ENCODE assay signal across 18 cellular contexts in the genomic region with DNA sequence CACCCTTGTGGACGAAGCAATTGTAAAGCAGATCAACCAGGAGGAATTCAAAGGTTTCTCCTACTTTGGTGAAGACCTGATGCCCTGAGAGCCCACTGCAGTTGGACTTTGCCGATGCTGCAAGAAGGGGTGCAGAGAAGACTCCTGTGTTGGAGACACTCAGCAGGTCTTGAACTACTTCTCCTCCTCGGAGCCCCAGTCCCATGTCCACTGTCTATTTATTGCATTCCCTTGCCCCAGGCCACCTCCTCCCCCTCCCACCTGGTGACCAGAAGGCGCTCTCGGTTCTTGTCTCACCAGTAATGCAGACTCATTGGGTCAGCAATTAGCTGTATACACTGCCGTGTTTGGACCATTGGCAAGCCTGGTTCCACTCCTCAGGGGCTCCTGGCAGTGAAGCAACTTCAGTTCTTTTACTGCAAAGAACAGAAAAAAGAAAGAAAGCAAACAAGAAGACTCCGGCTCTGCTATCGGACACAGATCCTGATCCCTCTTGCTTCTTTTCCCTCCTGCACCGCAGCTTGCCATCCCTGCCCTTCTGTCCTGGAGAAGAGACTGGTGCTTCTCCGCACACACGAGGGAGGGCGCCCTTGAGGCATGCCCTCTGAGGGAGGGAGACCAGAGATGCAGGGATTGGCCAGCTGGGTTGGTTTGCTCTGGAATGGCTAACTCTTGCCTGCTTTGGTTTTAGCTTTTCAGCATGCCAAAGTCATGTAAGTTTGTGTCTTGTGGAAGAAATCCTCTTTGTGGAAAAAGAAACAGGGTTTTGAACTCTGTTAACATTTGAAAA.
DNase-seq lines count a peak whose midpoint lies in the region; ATAC-seq, FAIRE-seq and TF ChIP-seq lines count a peak whose summit lies in the region.
"Had no signal": no experiment of that assay in that cellular context is flagged by ENCODE, and none has a peak within 500 bp of the region (broad histone marks: within the 10 kb centered on the region; RNA-seq: fewer than 3 reads in every experiment).

No MANE protein-coding gene starts in this region.

- no peaks in the 10 kb centered on the region for H3K9me3 ChIP-seq in colonic mucosa
- H3K9me3 ChIP-seq: breast epithelium, esophagus muscularis mucosa had no signal

- intact Hi-C loops in colonic mucosa (cut with DNase I): no loop called here

- no peaks in the 10 kb centered on the region for H3K27me3 ChIP-seq in colonic mucosa
- H3K27me3 ChIP-seq: breast epithelium, esophagus muscularis mucosa had no signal

- H3K4me1 Mint-ChIP-seq in activated T-cell treated with anti-CD3 and anti-CD28 coated beads, Interleukin-2, amount 50 U/mL, for 4 hours (ENCODE audit: low read depth): peaks cover 14% of the 10 kb centered on the region
- H3K4me1 Mint-ChIP-seq in stimulated activated effector memory CD8-positive, alpha-beta T cell treated with anti-CD3 and anti-CD28 coated beads, Interleukin-12 subunit alpha, Interleukin-12 subunit beta, amount 100 ng/mL, for 72 hours: peaks cover 19% of the 10 kb centered on the region

- no peaks in the 10 kb centered on the region for H3K9me3 Mint-ChIP-seq in activated T-cell treated with anti-CD3 and anti-CD28 coated beads, Interleukin-2, amount 50 U/mL, for 4 hours
- no peaks in the 10 kb centered on the region for H3K9me3 Mint-ChIP-seq in stimulated activated effector memory CD8-positive, alpha-beta T cell treated with anti-CD3 and anti-CD28 coated beads, Interleukin-12 subunit alpha, Interleukin-12 subunit beta, amount 100 ng/mL, for 72 hours
- H3K9me3 Mint-ChIP-seq: activated CD4-positive, alpha-beta memory T cell treated with anti-CD3 and anti-CD28 coated beads for 36 hours; activated naive CD4-positive, alpha-beta T cell treated with anti-CD3 and anti-CD28 coated beads, Interleukin-2, amount 10 ng/mL, durations not matched to agents 7 days and 5 days; T-helper 1 cell treated with Interleukin-12 subunit alpha and Interleukin-12 subunit beta and Interleukin-4 antibody, amounts not matched to agents 30 μg/mL and 1 μg/mL, for 36 hours had no signal

- ATAC-seq in activated T-cell treated with anti-CD3 and anti-CD28 coated beads, Interleukin-2, amount 50 U/mL, for 4 hours: no peak
- ATAC-seq in stimulated activated effector memory CD8-positive, alpha-beta T cell treated with anti-CD3 and anti-CD28 coated beads, Interleukin-12 subunit alpha, Interleukin-12 subunit beta, amount 100 ng/mL, for 72 hours: no peak

- peak; percentile 13 to 15 for DNase-seq in activated T-cell treated with anti-CD3 and anti-CD28 coated beads, Interleukin-2, amount 50 U/mL, for 48 hours
- DNase-seq in activated T-cell treated with anti-CD3 and anti-CD28 coated beads, Interleukin-2, amount 50 U/mL, for 4 hours: no peak
- peak; percentile 17 for DNase-seq in OCI-M1 (lab: John Stamatoyannopoulos, UW)
- DNase-seq in erythroblast (lab: John Stamatoyannopoulos, UW): peak; percentile 24 to 44
- DNase-seq in stimulated activated effector memory CD8-positive, alpha-beta T cell treated with anti-CD3 and anti-CD28 coated beads, Interleukin-12 subunit alpha, Interleukin-12 subunit beta, amount 100 ng/mL, for 72 hours (ENCODE audit: low spot score in 2 of 2): no peak
- DNase-seq in colonic mucosa: no peak
- no peak for DNase-seq in D721Med (ENCODE audit: insufficient read length, low spot score)
- DNase-seq in HCEC 1CT: no peak
- DNase-seq: activated CD4-positive, alpha-beta memory T cell treated with anti-CD3 and anti-CD28 coated beads for 36 hours; activated naive CD4-positive, alpha-beta T cell treated with anti-CD3 and anti-CD28 coated beads, Interleukin-2, amount 10 ng/mL, durations not matched to agents 7 days and 5 days; DMS79 treated with DMSO at 0.1 percent for 48 hours; NCI-H1092; NCI-H226 had no signal

- no peak for TF ChIP-seq POLR2A in erythroblast (IDR thresholded peaks at IDR 0.05; ENCODE audit: low read length)

- no peak overlapping the region for H3K4me3 ChIP-seq in colonic mucosa
- H3K4me3 ChIP-seq: breast epithelium, esophagus muscularis mucosa had no signal

- no peak overlapping the region for H3K27ac ChIP-seq in colonic mucosa
- H3K27ac ChIP-seq: breast epithelium, esophagus muscularis mucosa had no signal

- H3K9ac ChIP-seq in colonic mucosa (ENCODE audit: low read depth in 2 of 2, low read length in 2 of 2): no peak overlapping the region

- no peaks in the 10 kb centered on the region for H3K27me3 Mint-ChIP-seq in activated T-cell treated with anti-CD3 and anti-CD28 coated beads, Interleukin-2, amount 50 U/mL, for 4 hours (ENCODE audit: low read depth)
- H3K27me3 Mint-ChIP-seq: activated CD4-positive, alpha-beta memory T cell treated with anti-CD3 and anti-CD28 coated beads for 36 hours; activated naive CD4-positive, alpha-beta T cell treated with anti-CD3 and anti-CD28 coated beads, Interleukin-2, amount 10 ng/mL, durations not matched to agents 7 days and 5 days had no signal

- H3K27ac Mint-ChIP-seq in stimulated activated effector memory CD8-positive, alpha-beta T cell treated with anti-CD3 and anti-CD28 coated beads, Interleukin-12 subunit alpha, Interleukin-12 subunit beta, amount 100 ng/mL, for 72 hours: peak overlapping the region; percentile 43
- H3K27ac Mint-ChIP-seq: activated CD4-positive, alpha-beta memory T cell treated with anti-CD3 and anti-CD28 coated beads for 36 hours; activated naive CD4-positive, alpha-beta T cell treated with anti-CD3 and anti-CD28 coated beads, Interleukin-2, amount 10 ng/mL, durations not matched to agents 7 days and 5 days; T-helper 1 cell treated with Interleukin-12 subunit alpha and Interleukin-12 subunit beta and Interleukin-4 antibody, amounts not matched to agents 30 μg/mL and 1 μg/mL, for 36 hours had no signal

- no peak for TF ChIP-seq CTCF in colonic mucosa (IDR thresholded peaks at IDR 0.05)
- no peak for TF ChIP-seq CTCF in D721Med (IDR thresholded peaks at IDR 0.05; ENCODE audit: insufficient read depth, missing control alignments)

- H3K36me3 Mint-ChIP-seq in activated T-cell treated with anti-CD3 and anti-CD28 coated beads, Interleukin-2, amount 50 U/mL, for 4 hours (ENCODE audit: insufficient read depth): peaks cover 6% of the 10 kb centered on the region
- H3K36me3 Mint-ChIP-seq in stimulated activated effector memory CD8-positive, alpha-beta T cell treated with anti-CD3 and anti-CD28 coated beads, Interleukin-12 subunit alpha, Interleukin-12 subunit beta, amount 100 ng/mL, for 72 hours: peaks cover 30% of the 10 kb centered on the region
- H3K36me3 Mint-ChIP-seq: activated CD4-positive, alpha-beta memory T cell treated with anti-CD3 and anti-CD28 coated beads for 36 hours; activated naive CD4-positive, alpha-beta T cell treated with anti-CD3 and anti-CD28 coated beads, Interleukin-2, amount 10 ng/mL, durations not matched to agents 7 days and 5 days had no signal

- H3K36me3 ChIP-seq in colonic mucosa: no peaks in the 10 kb centered on the region
- H3K36me3 ChIP-seq: breast epithelium had no signal

- no peak overlapping the region for H3K4me3 Mint-ChIP-seq in activated T-cell treated with anti-CD3 and anti-CD28 coated beads, Interleukin-2, amount 50 U/mL, for 4 hours
- H3K4me3 Mint-ChIP-seq in stimulated activated effector memory CD8-positive, alpha-beta T cell treated with anti-CD3 and anti-CD28 coated beads, Interleukin-12 subunit alpha, Interleukin-12 subunit beta, amount 100 ng/mL, for 72 hours: no peak overlapping the region
- H3K4me3 Mint-ChIP-seq: activated CD4-positive, alpha-beta memory T cell treated with anti-CD3 and anti-CD28 coated beads for 36 hours; activated naive CD4-positive, alpha-beta T cell treated with anti-CD3 and anti-CD28 coated beads, Interleukin-2, amount 10 ng/mL, durations not matched to agents 7 days and 5 days; T-helper 1 cell treated with Interleukin-12 subunit alpha and Interleukin-12 subunit beta and Interleukin-4 antibody, amounts not matched to agents 30 μg/mL and 1 μg/mL, for 36 hours had no signal

- FAIRE-seq in D721Med (lab: Jason Lieb, UNC): no peak
- FAIRE-seq: HTR-8/SVneo, urothelium cell line had no signal

- H3K4me1 ChIP-seq in colonic mucosa: no peaks in the 10 kb centered on the region
- H3K4me1 ChIP-seq: breast epithelium had no signal

Comparison
In these comparisons a context has a peak if more than half of its experiments do, and no peak if none do; other contexts are left out.
1. DNase-seq: peak in activated T-cell treated with anti-CD3 and anti-CD28 coated beads, Interleukin-2, amount 50 U/mL, for 48 hours (2 of 2), OCI-M1 (single experiment) and erythroblast (2 of 2); none in activated T-cell treated with anti-CD3 and anti-CD28 coated beads, Interleukin-2, amount 50 U/mL, for 4 hours (single experiment), stimulated activated effector memory CD8-positive, alpha-beta T cell treated with anti-CD3 and anti-CD28 coated beads, Interleukin-12 subunit alpha, Interleukin-12 subunit beta, amount 100 ng/mL, for 72 hours (0 of 2), colonic mucosa (single experiment), D721Med (single experiment) and HCEC 1CT (single experiment).